ENCODE assay signal across 8 cellular contexts in the genomic region with DNA sequence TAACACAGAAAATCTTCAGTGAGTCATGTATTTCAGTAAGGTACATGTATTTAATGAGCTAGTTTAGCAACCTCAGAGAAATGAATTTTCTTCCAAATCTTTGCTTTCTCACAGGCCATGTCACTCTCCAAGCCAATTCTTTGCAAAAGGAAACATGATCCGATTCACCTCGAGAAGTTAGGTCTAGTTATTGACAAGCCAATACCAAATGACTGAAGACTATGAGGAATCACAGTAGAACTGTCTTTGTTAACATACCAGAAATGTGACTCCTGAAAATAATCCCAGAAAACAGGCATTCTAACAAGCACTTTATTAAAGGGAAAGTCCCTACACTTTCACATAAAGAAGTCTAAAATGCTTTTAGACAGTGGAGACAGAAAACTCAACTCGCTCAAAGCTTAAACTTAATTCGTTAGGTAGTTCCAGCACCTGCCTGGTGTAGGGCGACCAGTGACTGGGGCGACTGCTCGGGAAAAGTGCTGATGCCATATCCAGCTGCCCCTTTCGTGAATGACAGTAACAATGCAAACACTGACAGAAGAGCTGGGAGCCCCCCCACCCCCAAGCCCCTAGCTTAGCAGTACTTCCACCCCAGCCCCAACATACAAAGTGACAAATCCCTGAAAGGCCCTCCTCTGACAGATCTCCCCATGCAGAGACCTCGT. TPM values are rescaled to one million over a fixed set of nuclear protein-coding genes. Genes with fewer than 3 reads are reported as not detected.
DNase-seq lines count a peak whose midpoint lies in the region; ATAC-seq and TF ChIP-seq lines count a peak whose summit lies in the region.

No MANE protein-coding gene starts in this region.

- H4K12ac ChIP-seq in trophoblast cell (ENCODE audit: low read depth, low read length) = no peak overlapping the region

- DNase-seq in CD8-positive, alpha-beta T cell = peak in 2 of 7 experiments; percentile 20 to 50
- DNase-seq in HCT116 (ENCODE audit: low read depth, low spot score) (no peak), WERI-Rb-1 (no peak), fibroblast of mammary gland (ENCODE audit: low read depth) (peak; percentile 27), trophoblast cell (peak in 1 of 2 donors; percentile 27), NCI-H2029 treated with DMSO at 0.1 percent for 48 hours (lab: John Stamatoyannopoulos, UW) (no peak)

- peaks cover 15% of the 10 kb centered on the region; the same call in 1 of the 2 replicates for H4K20me1 ChIP-seq in HCT116 (ENCODE audit: insufficient read depth)

- no peaks in the 10 kb centered on the region for H3K9me3 Mint-ChIP-seq in CD8-positive, alpha-beta T cell

- CTCF ChIA-PET in CD8-positive, alpha-beta T cell (lab: Charles Lee) = no interaction called here
- CTCF ChIA-PET in HCT116 (lab: Charles Lee) = no interaction called here

- peaks cover 14% of the 10 kb centered on the region for H3K79me1 ChIP-seq in trophoblast cell (ENCODE audit: low read length)

- H3K14ac ChIP-seq in trophoblast cell (ENCODE audit: low read length) = no peak overlapping the region

- peak overlapping the region; percentile 99 for H3K23ac ChIP-seq in trophoblast cell (ENCODE audit: low read length)

- peaks cover 8% of the 10 kb centered on the region for H3K36me3 Mint-ChIP-seq in CD8-positive, alpha-beta T cell

- no CpG with 5 or more reads among the region's 9 CpGs for WGBS in trophoblast cell (ENCODE audit: extremely low coverage, insufficient coverage, insufficient read length)

- no peak overlapping the region for H3K18ac ChIP-seq in trophoblast cell (ENCODE audit: low read length)

- no peaks in the 10 kb centered on the region for H3K36me3 ChIP-seq in CD8-positive, alpha-beta T cell (ENCODE audit: insufficient read depth, low read length)
- H3K36me3 ChIP-seq in HCT116 (ENCODE audit: control insufficient read depth in 1 of 2, insufficient read depth in 2 of 2, low read length in 2 of 2) (no peaks in the 10 kb centered on the region), WERI-Rb-1 (peaks cover 5% of the 10 kb centered on the region; the same call in 1 of the 2 replicates), trophoblast cell (ENCODE audit: control insufficient read depth in 1 of 2, insufficient read depth in 2 of 2, low read length in 2 of 2) (peaks cover 0 to 1% of the 10 kb centered on the region in 2 experiments)

- H3K4me3 ChIP-seq in CD8-positive, alpha-beta T cell (ENCODE audit: low read depth, low read length) = peak overlapping the region; percentile 63
- H3K4me3 ChIP-seq in HCT116 (replicated peaks in 1 of 2; ENCODE audit: low read depth in 1 of 2, low read length in 2 of 2) (peak overlapping the region; percentile 81 to 93), WERI-Rb-1 (ENCODE audit: low read depth, low read length) (peak overlapping the region; percentile 97), fibroblast of mammary gland (ENCODE audit: control insufficient read depth, low read depth, low read length) (peak overlapping the region; percentile 84), trophoblast cell (ENCODE audit: low read depth, low read length) (peak overlapping the region; percentile 86)

- H3K4me1 Mint-ChIP-seq in CD8-positive, alpha-beta T cell (ENCODE audit: low read depth) = peaks cover 55% of the 10 kb centered on the region

- H3K9ac ChIP-seq in HCT116 (ENCODE audit: low read length) = peak overlapping the region; percentile 90
- peak overlapping the region; percentile 89 for H3K9ac ChIP-seq in trophoblast cell (ENCODE audit: low read length)

- POLR2A ChIA-PET in CD8-positive, alpha-beta T cell (lab: Charles Lee) = interaction anchor here (0.8 to 1.9 kb wide), 4 partner anchors 14 to 157 kb away, joined by 3 to 11 read pairs (median 8); a partner anchor contains a TSS
- POLR2A ChIA-PET in HCT116 (lab: Charles Lee) = interaction anchor here (1.1 kb wide), 1 partner anchor 31 kb away, joined by 6 read pairs; a partner anchor contains a TSS

- peak overlapping the region; percentile 62 for H3K4me2 ChIP-seq in HCT116 (ENCODE audit: low read length)
- H3K4me2 ChIP-seq in trophoblast cell (ENCODE audit: low read length) = peak overlapping the region; percentile 88

- peaks cover 58% of the 10 kb centered on the region for H3K79me2 ChIP-seq in HCT116 (ENCODE audit: insufficient read depth, low read length)
- peaks cover 21% of the 10 kb centered on the region for H3K79me2 ChIP-seq in trophoblast cell (ENCODE audit: control insufficient read depth, insufficient read depth, low read length, poor library complexity)

- no peak for TF ChIP-seq CTCF in CD8-positive, alpha-beta T cell (IDR thresholded peaks at IDR 0.05)
- TF ChIP-seq CTCF in HCT116 (IDR thresholded peaks at IDR 0.05 in 2 of 3, conservative IDR thresholded peaks at IDR 0.05 in 1 of 3; ENCODE audit: borderline replicate concordance in 1 of 3, insufficient read depth in 1 of 3, low read depth in 2 of 3, low read length in 2 of 3) (no peak), WERI-Rb-1 (IDR thresholded peaks at IDR 0.05; ENCODE audit: low read depth, low read length) (no peak), fibroblast of mammary gland (conservative IDR thresholded peaks at IDR 0.05; ENCODE audit: control insufficient read depth, insufficient read depth, low read depth, low read length) (no peak)

- no peak overlapping the region for H4K91ac ChIP-seq in trophoblast cell (ENCODE audit: low read depth, low read length)

- H2BK12ac ChIP-seq in trophoblast cell (ENCODE audit: low read length) = no peak overlapping the region

- H2AFZ ChIP-seq in HCT116 (ENCODE audit: low read depth, low read length, poor library complexity, severe bottlenecking) = no peak overlapping the region
- no peak overlapping the region for H2AFZ ChIP-seq in trophoblast cell (ENCODE audit: insufficient read depth, low read length, poor library complexity)

- TF ChIP-seq POLR2A in HCT116 (IDR thresholded peaks at IDR 0.05; ENCODE audit: borderline replicate concordance, extremely low read depth, insufficient read depth, insufficient read length) (no peak), GM18505 (IDR thresholded peaks at IDR 0.05; ENCODE audit: borderline replicate concordance, extremely low read depth, insufficient read depth, insufficient read length) (no peak)

- no peak overlapping the region for H4K8ac ChIP-seq in trophoblast cell (ENCODE audit: low read depth, low read length)

- H3K27me3 Mint-ChIP-seq in CD8-positive, alpha-beta T cell (ENCODE audit: low read depth) = no peaks in the 10 kb centered on the region

- H3K27ac ChIP-seq in CD8-positive, alpha-beta T cell (ENCODE audit: low read depth, low read length) = peak overlapping the region; percentile 29
- H3K27ac ChIP-seq in HCT116 (ENCODE audit: low read depth, low read length) = peak overlapping the region; percentile 91
- H3K27ac ChIP-seq in WERI-Rb-1 = peak overlapping the region; percentile 77
- H3K27ac ChIP-seq in trophoblast cell (ENCODE audit: low read depth, low read length) = peak overlapping the region; percentile 87

- RAD21 ChIA-PET in HCT116 (lab: Charles Lee; ENCODE audit: low non-redundant PET in 1 of 2, low total read pairs in 2 of 2, uncharacterized antibody in 2 of 2, unreplicated experiment in 2 of 2) = no interaction called here

- no peak overlapping the region for H2AK5ac ChIP-seq in trophoblast cell (ENCODE audit: low read length)

- no peaks in the 10 kb centered on the region for H3K9me3 ChIP-seq in CD8-positive, alpha-beta T cell (ENCODE audit: low read length)
- H3K9me3 ChIP-seq in HCT116 (ENCODE audit: control insufficient read depth in 1 of 2, insufficient read depth in 1 of 2, low read depth in 1 of 2, low read length in 2 of 2) (no peaks in the 10 kb centered on the region), WERI-Rb-1 (ENCODE audit: severe bottlenecking) (no peaks in the 10 kb centered on the region), trophoblast cell (ENCODE audit: insufficient read depth, low read depth, low read length) (peaks cover 3% of the 10 kb centered on the region)

- TF ChIP-seq RAD21 in HCT116 (IDR thresholded peaks at IDR 0.05; ENCODE audit: low read depth) = no peak

- H2BK5ac ChIP-seq in trophoblast cell (ENCODE audit: low read depth, low read length, poor library complexity) = no peak overlapping the region

- H2BK120ac ChIP-seq in trophoblast cell (ENCODE audit: insufficient read depth, low read length, poor library complexity) = no peak overlapping the region

- H3K4ac ChIP-seq in trophoblast cell (ENCODE audit: low read depth, low read length) = no peak overlapping the region

- peaks cover 22% of the 10 kb centered on the region for H3K4me1 ChIP-seq in CD8-positive, alpha-beta T cell (ENCODE audit: insufficient read depth, low read length)
- H3K4me1 ChIP-seq in HCT116 (ENCODE audit: control insufficient read depth in 1 of 2, insufficient read depth in 2 of 2, low read length in 2 of 2) (peaks cover 13 to 29% of the 10 kb centered on the region in 2 experiments; a peak in 3 of 4 replicates), trophoblast cell (ENCODE audit: control insufficient read depth in 1 of 2, insufficient read depth in 2 of 2, low read length in 2 of 2) (peaks cover 0 to 4% of the 10 kb centered on the region in 2 experiments)

- intact Hi-C loops in CD8-positive, alpha-beta T cell (cut with DNase I, micrococcal nuclease) = loop anchor here (5.0 to 10.0 kb wide), 2 partner anchors 158 to 346 kb away; a partner anchor contains a TSS
- intact Hi-C loops in HCT116 (cut with micrococcal nuclease) = no loop called here

- BruUV-seq in HCT116 (replicated peaks; lab: Mats Ljungman, UMichigan) = TSS peak; percentile 50

- peak overlapping the region; percentile 92 for H3K4me3 Mint-ChIP-seq in CD8-positive, alpha-beta T cell

- H3K27me3 ChIP-seq in CD8-positive, alpha-beta T cell (ENCODE audit: insufficient read depth, low read length) = no peaks in the 10 kb centered on the region
- H3K27me3 ChIP-seq in HCT116 (ENCODE audit: insufficient read depth, low read length) (no peaks in the 10 kb centered on the region), WERI-Rb-1 (ENCODE audit: insufficient read depth, low read depth, severe bottlenecking) (no peaks in the 10 kb centered on the region), trophoblast cell (ENCODE audit: insufficient read depth, low read length) (no peaks in the 10 kb centered on the region)

- no peaks in the 10 kb centered on the region for H3K9me2 ChIP-seq in HCT116 (ENCODE audit: insufficient read depth)

- no peak for ATAC-seq in CD8-positive, alpha-beta T cell
- ATAC-seq in HCT116 (no peak), GM19351 (IDR thresholded peaks at IDR 0.05; ENCODE audit: unreplicated experiment) (no peak), GM18505 (IDR thresholded peaks at IDR 0.05; ENCODE audit: unreplicated experiment) (no peak)

- H3K27ac Mint-ChIP-seq in CD8-positive, alpha-beta T cell = peak overlapping the region; percentile 89

RNA-seq across cellular contexts. Expression of a gene that starts 1.9 kb away (rescaled TPM):
- total RNA-seq in CD8-positive, alpha-beta T cell = 10 to 100 TPM; 32.7 to 34.5 TPM
- total RNA-seq in HCT116 (2021; ENCODE audit: unreplicated experiment) = 44.7 TPM
- 17.4 and 21.7 TPM in 2 replicates for polyA plus RNA-seq in HCT116 (2012)
- polyA plus RNA-seq in trophoblast cell (2013) = 34.5 and 36.0 TPM in 2 replicates

RNA-seq across cellular contexts. Expression of a gene that starts 30.7 kb away (rescaled TPM):
- 10 to 100 TPM in 1 of 2 experiments, 1 to 10 TPM in 1; 9.6 to 10.8 TPM for total RNA-seq in CD8-positive, alpha-beta T cell
- total RNA-seq in HCT116 (2021; ENCODE audit: unreplicated experiment) = 79.5 TPM
- 63.5 and 69.5 TPM in 2 replicates for polyA plus RNA-seq in HCT116 (2012)
- 161 and 163 TPM in 2 replicates for polyA plus RNA-seq in trophoblast cell (2013)

RNA-seq across cellular contexts. Expression of a gene that starts 54.4 kb away (rescaled TPM):
- 1 to 10 TPM; 7.4 to 9.4 TPM for total RNA-seq in CD8-positive, alpha-beta T cell
- total RNA-seq in HCT116 (2021; ENCODE audit: unreplicated experiment) = 16.2 TPM
- 2.4 and 4.1 TPM in 2 replicates for polyA plus RNA-seq in HCT116 (2012)
- polyA plus RNA-seq in trophoblast cell (2013) = 26.0 and 26.6 TPM in 2 replicates

Comparison
In these comparisons a context has a peak if more than half of its experiments do, and no peak if none do; other contexts are left out.
1. H3K27ac ChIP-seq: peak in every context shown above with its lines; median percentile 91 in HCT116; 87 in trophoblast cell; 77 in WERI-Rb-1; 29 in CD8-positive, alpha-beta T cell.